17 cellular contexts compared by ENCODE assay signal in genomic region chr11:2098691-2099522, GRCh38. TPM values are rescaled to one million over a fixed set of nuclear protein-coding genes. Genes with fewer than 3 reads are reported as not detected.
DNase-seq lines count a peak whose midpoint lies in the region; ATAC-seq and TF ChIP-seq lines count a peak whose summit lies in the region.
"Had no signal": no experiment of that assay in that cellular context is flagged by ENCODE, and none has a peak within 500 bp of the region (broad histone marks: within the 10 kb centered on the region; RNA-seq: fewer than 3 reads in every experiment).

No MANE protein-coding gene starts in this region.

- peak; percentile 29 for DNase-seq in activated CD4-positive, CD25-positive, alpha-beta regulatory T cell treated with anti-CD3 and anti-CD28 coated beads, Interleukin-2, amount 50 U/mL, for 72 hours
- DNase-seq in RWPE1 (ENCODE audit: low spot score) (no peak), left ventricle myocardium inferior (no peak), osteoblast (ENCODE audit: insufficient read length, low spot score, missing footprints) (peak; percentile 71), epidermal melanocyte (ENCODE audit: insufficient read length, low spot score) (no peak), hippocampal formation (lab: John Stamatoyannopoulos, UW) (no peak), sciatic nerve (ENCODE audit: low spot score) (no peak)
- DNase-seq: NCI-H524; SHP77; stimulated activated CD4-positive, alpha-beta T cell treated with anti-CD3 and anti-CD28 coated beads, Interleukin-4, amount 100 ng/mL, for 1 hour; T-helper 1 cell had no signal

- H3K4me3 ChIP-seq in left ventricle myocardium inferior (no peak overlapping the region), osteoblast (ENCODE audit: insufficient read depth, low read length) (no peak overlapping the region)
- H3K4me3 ChIP-seq: adrenal gland, lung, skin epidermis had no signal

- no peaks in the 10 kb centered on the region for H3K36me3 ChIP-seq in left ventricle myocardium inferior
- H3K36me3 ChIP-seq in osteoblast (ENCODE audit: insufficient read depth, low read length): no peaks in the 10 kb centered on the region
- H3K36me3 ChIP-seq: adrenal gland had no signal

- no peaks in the 10 kb centered on the region for H3K27me3 ChIP-seq in left ventricle myocardium inferior (ENCODE audit: low read depth)
- H3K27me3 ChIP-seq in osteoblast (ENCODE audit: insufficient read depth, low read length): no peaks in the 10 kb centered on the region
- H3K27me3 ChIP-seq: adrenal gland had no signal

- peak overlapping the region; percentile 64 for H3K27ac ChIP-seq in RWPE1
- peak overlapping the region; percentile 90 for H3K27ac ChIP-seq in left ventricle myocardium inferior (replicated peaks)
- no peak overlapping the region for H3K27ac ChIP-seq in osteoblast (ENCODE audit: low read depth, low read length)
- H3K27ac ChIP-seq: 22Rv1, parathyroid adenoma had no signal

- no peaks in the 10 kb centered on the region for H3K79me2 ChIP-seq in osteoblast (ENCODE audit: insufficient read depth, low read length)
- H3K79me2 ChIP-seq: parathyroid adenoma had no signal

- H4K20me1 ChIP-seq in osteoblast (ENCODE audit: insufficient read depth, low read length): no peaks in the 10 kb centered on the region

- CTCF ChIA-PET in RWPE1 (lab: Yijun Ruan, JAX): interaction anchor here (0.6 to 2.6 kb wide), 5 partner anchors 25 to 1116 kb away, joined by 3 to 9 read pairs (median 4); no protein-coding TSS in a partner anchor

- no peak for ATAC-seq in activated CD4-positive, CD25-positive, alpha-beta regulatory T cell treated with anti-CD3 and anti-CD28 coated beads, Interleukin-2, amount 50 U/mL, for 24 hours
- ATAC-seq in sciatic nerve: no peak

- no peak for TF ChIP-seq CTCF in RWPE1 (conservative IDR thresholded peaks at IDR 0.05; ENCODE audit: low read depth)
- TF ChIP-seq CTCF in left ventricle myocardium inferior (IDR thresholded peaks at IDR 0.05; ENCODE audit: borderline replicate concordance): no peak
- no peak for TF ChIP-seq CTCF in osteoblast (IDR thresholded peaks at IDR 0.05; ENCODE audit: extremely low read depth, low read depth, low read length)

- H3K4me1 ChIP-seq in left ventricle myocardium inferior (peaks cover 72% of the 10 kb centered on the region), osteoblast (ENCODE audit: insufficient read depth, low read length) (peaks cover 42% of the 10 kb centered on the region)
- H3K4me1 ChIP-seq: adrenal gland, parathyroid adenoma had no signal

- POLR2A ChIA-PET in RWPE1 (lab: Yijun Ruan, JAX; ENCODE audit: low non-redundant PET): no interaction called here

- no peak overlapping the region for H2AFZ ChIP-seq in osteoblast (ENCODE audit: low read length)
- H2AFZ ChIP-seq: parathyroid adenoma had no signal

- intact Hi-C loops in left ventricle myocardium inferior (cut with micrococcal nuclease) (no loop called here), sciatic nerve (cut with DNase I) (no loop called here)

- H3K4me2 ChIP-seq in osteoblast (ENCODE audit: insufficient read depth, low read length): no peak overlapping the region

- H3K9me3 ChIP-seq in left ventricle myocardium inferior (replicated peaks): no peaks in the 10 kb centered on the region
- H3K9me3 ChIP-seq in osteoblast (ENCODE audit: low read depth, low read length): no peaks in the 10 kb centered on the region
- H3K9me3 ChIP-seq: adrenal gland had no signal

RNA-seq across cellular contexts. Expression of gene IGF2, which starts 40.3 kb away (rescaled TPM):
- total RNA-seq in left ventricle myocardium inferior: 75.0 TPM
- 53.9 and 68.8 TPM in 2 replicates for total RNA-seq in osteoblast
- total RNA-seq in sciatic nerve: 473 TPM

Comparison
In these comparisons a context has a peak if more than half of its experiments do, and no peak if none do; other contexts are left out.
1. DNase-seq: peak in activated CD4-positive, CD25-positive, alpha-beta regulatory T cell treated with anti-CD3 and anti-CD28 coated beads, Interleukin-2, amount 50 U/mL, for 72 hours (single experiment) and osteoblast (single experiment); none in RWPE1 (single experiment), left ventricle myocardium inferior (single experiment), epidermal melanocyte (single experiment), hippocampal formation (0 of 2) and sciatic nerve (single experiment).